In the genomic region with DNA sequence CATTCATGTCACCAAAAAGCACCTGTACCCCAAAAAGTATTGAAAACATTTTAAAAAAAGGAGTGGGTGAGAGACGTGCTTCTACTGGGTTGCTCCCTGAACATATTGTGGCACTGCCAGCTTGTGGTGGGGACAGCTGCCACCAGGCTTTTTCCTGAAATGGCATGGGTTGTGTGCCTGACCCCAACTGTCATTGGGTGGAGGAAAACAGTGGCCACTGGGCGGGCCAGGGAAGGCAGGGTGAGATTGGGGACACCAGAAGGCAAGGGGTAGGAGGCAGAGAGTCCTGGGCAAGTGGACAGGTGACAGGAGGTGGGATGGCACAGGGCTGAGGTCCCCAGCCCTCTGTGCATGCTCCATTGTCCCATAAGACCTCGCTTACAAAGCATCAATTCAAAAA, we compare ENCODE assay signal across 14 cellular contexts. TPM values are rescaled to one million over a fixed set of nuclear protein-coding genes. Genes with fewer than 3 reads are reported as not detected.
DNase-seq lines count a peak whose midpoint lies in the region; ATAC-seq and TF ChIP-seq lines count a peak whose summit lies in the region.
"Had no signal": no experiment of that assay in that cellular context is flagged by ENCODE, and none has a peak within 500 bp of the region (broad histone marks: within the 10 kb centered on the region; RNA-seq: fewer than 3 reads in every experiment).

No MANE protein-coding gene starts in this region.

- H3K27ac ChIP-seq in Panc1 (ENCODE audit: low read length) = peak overlapping the region; percentile 78; the same call in 1 of the 2 replicates
- H3K27ac ChIP-seq in upper lobe of right lung = no peak overlapping the region

- H3K27ac Mint-ChIP-seq in chondrocyte (ENCODE audit: unreplicated experiment) (peak overlapping the region; percentile 42), osteocyte (ENCODE audit: unreplicated experiment) (peak overlapping the region; percentile 62)
- H3K27ac Mint-ChIP-seq: CD4-positive, alpha-beta memory T cell; HFFc6 had no signal

- H3K9me3 ChIP-seq in Panc1 (ENCODE audit: control insufficient read depth, insufficient read depth, low read depth, low read length) (peaks cover 3% of the 10 kb centered on the region; the same call in 1 of the 2 replicates), upper lobe of right lung (no peaks in the 10 kb centered on the region)
- H3K9me3 ChIP-seq: HAP-1 had no signal

- H3K4me3 Mint-ChIP-seq in chondrocyte (ENCODE audit: unreplicated experiment) (no peak overlapping the region), osteocyte (ENCODE audit: unreplicated experiment) (no peak overlapping the region)
- H3K4me3 Mint-ChIP-seq: HFFc6 had no signal

- peaks cover 59% of the 10 kb centered on the region for H3K4me1 Mint-ChIP-seq in chondrocyte (ENCODE audit: low read depth)
- H3K4me1 Mint-ChIP-seq in osteocyte (ENCODE audit: unreplicated experiment) = peaks cover 46% of the 10 kb centered on the region
- H3K4me1 Mint-ChIP-seq: CD4-positive, alpha-beta memory T cell had no signal

- BruUV-seq in Panc1 (replicated peaks; lab: Mats Ljungman, UMichigan) = no TSS peak

- H3K27me3 ChIP-seq in Panc1 (ENCODE audit: control insufficient read depth, insufficient read depth, low read length) (no peaks in the 10 kb centered on the region), upper lobe of right lung (no peaks in the 10 kb centered on the region)

- peaks cover 22% of the 10 kb centered on the region for H3K4me1 ChIP-seq in Panc1 (ENCODE audit: control insufficient read depth, insufficient read depth, low read length)
- H3K4me1 ChIP-seq in upper lobe of right lung = no peaks in the 10 kb centered on the region
- H3K4me1 ChIP-seq: HAP-1 had no signal

- ATAC-seq in Panc1 = no peak
- no peak for ATAC-seq in upper lobe of right lung
- ATAC-seq in HG02798 (IDR thresholded peaks at IDR 0.05; ENCODE audit: poor library complexity, unreplicated experiment) = no peak

- POLR2A ChIA-PET in Panc1 (lab: Charles Lee) = no interaction called here

- intact Hi-C loops in Panc1 (cut with micrococcal nuclease; ENCODE audit: unreplicated experiment) (no loop called here), upper lobe of right lung (cut with DNase I) (no loop called here)

- no peak overlapping the region for H3K4me3 ChIP-seq in Panc1 (ENCODE audit: low read depth in 2 of 2, low read length in 2 of 2)
- H3K4me3 ChIP-seq in upper lobe of right lung = no peak overlapping the region
- H3K4me3 ChIP-seq: HAP-1 had no signal

- H3K9me3 Mint-ChIP-seq in chondrocyte (ENCODE audit: low read depth) = no peaks in the 10 kb centered on the region
- H3K9me3 Mint-ChIP-seq in osteocyte (ENCODE audit: unreplicated experiment) = peaks cover 5% of the 10 kb centered on the region
- H3K9me3 Mint-ChIP-seq: CD4-positive, alpha-beta memory T cell had no signal

- H3K36me3 Mint-ChIP-seq in chondrocyte (ENCODE audit: low read depth) (peaks cover 27% of the 10 kb centered on the region), osteocyte (ENCODE audit: unreplicated experiment) (peaks cover 45% of the 10 kb centered on the region)
- H3K36me3 Mint-ChIP-seq: CD4-positive, alpha-beta memory T cell had no signal

- CTCF ChIA-PET in Panc1 (lab: Charles Lee) = no interaction called here

- H3K36me3 ChIP-seq in Panc1 (ENCODE audit: control insufficient read depth, insufficient read depth, low read length) = no peaks in the 10 kb centered on the region
- no peaks in the 10 kb centered on the region for H3K36me3 ChIP-seq in upper lobe of right lung
- H3K36me3 ChIP-seq: HAP-1 had no signal

- DNase-seq in Panc1 (ENCODE audit: low read depth, low spot score) (no peak), chondrocyte (ENCODE audit: low spot score) (no peak), osteocyte (ENCODE audit: extremely low spot score, unreplicated experiment) (no peak), upper lobe of right lung (no peak)
- DNase-seq in stimulated activated CD4-positive, alpha-beta T cell treated with anti-CD3 and anti-CD28 coated beads, Interleukin-2, amount 100 ng/mL, for 48 hours = no peak
- DNase-seq: C1 segment of cervical spinal cord; CD4-positive, alpha-beta memory T cell; COR-L47; DMS153; DND-41; GOT3; HFFc6 had no signal

- no peak for TF ChIP-seq CTCF in Panc1 (IDR thresholded peaks at IDR 0.05)
- TF ChIP-seq CTCF in chondrocyte (IDR thresholded peaks at IDR 0.05) = no peak
- TF ChIP-seq CTCF in osteocyte (IDR thresholded peaks at IDR 0.05) = no peak
- TF ChIP-seq CTCF in upper lobe of right lung (IDR thresholded peaks at IDR 0.05) = no peak

- in situ Hi-C loops in Panc1 (cut with HindIII; ENCODE audit: low pct_unique_long_range_greater_than_20kb, low sequenced_read_pairs) = no loop called here

- no peaks in the 10 kb centered on the region for H3K27me3 Mint-ChIP-seq in chondrocyte (ENCODE audit: low read depth)
- H3K27me3 Mint-ChIP-seq in osteocyte (ENCODE audit: unreplicated experiment) = no peaks in the 10 kb centered on the region

RNA-seq across cellular contexts. Expression of a gene that starts 55.5 kb away (rescaled TPM):
- total RNA-seq in Panc1 (2021; ENCODE audit: unreplicated experiment) = 58.9 TPM
- 26.8 TPM for polyA plus RNA-seq in Panc1 (2012; ENCODE audit: insufficient read length)
- 140 to 237 TPM (median 226 TPM) in 3 replicates for total RNA-seq in chondrocyte
- total RNA-seq in osteocyte = 175 and 184 TPM in 2 replicates
- total RNA-seq in upper lobe of right lung = 19.8 TPM
- total RNA-seq: CD4-positive, alpha-beta memory T cell had no signal
- polyA plus RNA-seq: CD4-positive, alpha-beta memory T cell had no signal
